ENCODE assay signal across 1 cellular context in genomic region chr15:82540055-82540983, GRCh38.
A peak's percentile ranks its signal among the peaks of the same experiment; 100 is the strongest.
TF ChIP-seq lines count a peak whose summit lies in the region.

Gene RPS17 (minus strand): TSS chr15:82540457. CDS start chr15:82540428, 29 bp downstream.

TF ChIP-seq in GM23338, 12 proteins besides CTCF, POLR2A, EP300 and RAD21:
- TF ChIP-seq, protein P1, sequence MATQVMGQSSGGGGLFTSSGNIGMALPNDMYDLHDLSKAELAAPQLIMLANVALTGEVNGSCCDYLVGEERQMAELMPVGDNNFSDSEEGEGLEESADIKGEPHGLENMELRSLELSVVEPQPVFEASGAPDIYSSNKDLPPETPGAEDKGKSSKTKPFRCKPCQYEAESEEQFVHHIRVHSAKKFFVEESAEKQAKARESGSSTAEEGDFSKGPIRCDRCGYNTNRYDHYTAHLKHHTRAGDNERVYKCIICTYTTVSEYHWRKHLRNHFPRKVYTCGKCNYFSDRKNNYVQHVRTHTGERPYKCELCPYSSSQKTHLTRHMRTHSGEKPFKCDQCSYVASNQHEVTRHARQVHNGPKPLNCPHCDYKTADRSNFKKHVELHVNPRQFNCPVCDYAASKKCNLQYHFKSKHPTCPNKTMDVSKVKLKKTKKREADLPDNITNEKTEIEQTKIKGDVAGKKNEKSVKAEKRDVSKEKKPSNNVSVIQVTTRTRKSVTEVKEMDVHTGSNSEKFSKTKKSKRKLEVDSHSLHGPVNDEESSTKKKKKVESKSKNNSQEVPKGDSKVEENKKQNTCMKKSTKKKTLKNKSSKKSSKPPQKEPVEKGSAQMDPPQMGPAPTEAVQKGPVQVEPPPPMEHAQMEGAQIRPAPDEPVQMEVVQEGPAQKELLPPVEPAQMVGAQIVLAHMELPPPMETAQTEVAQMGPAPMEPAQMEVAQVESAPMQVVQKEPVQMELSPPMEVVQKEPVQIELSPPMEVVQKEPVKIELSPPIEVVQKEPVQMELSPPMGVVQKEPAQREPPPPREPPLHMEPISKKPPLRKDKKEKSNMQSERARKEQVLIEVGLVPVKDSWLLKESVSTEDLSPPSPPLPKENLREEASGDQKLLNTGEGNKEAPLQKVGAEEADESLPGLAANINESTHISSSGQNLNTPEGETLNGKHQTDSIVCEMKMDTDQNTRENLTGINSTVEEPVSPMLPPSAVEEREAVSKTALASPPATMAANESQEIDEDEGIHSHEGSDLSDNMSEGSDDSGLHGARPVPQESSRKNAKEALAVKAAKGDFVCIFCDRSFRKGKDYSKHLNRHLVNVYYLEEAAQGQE (IDR thresholded peaks at IDR 0.05; ENCODE audit: unreplicated experiment), result peak; percentile 40
- peak; percentile 69 for TF ChIP-seq CREB1 (CRISPR knock-in tag; IDR thresholded peaks at IDR 0.05; ENCODE audit: low read depth)
- TF ChIP-seq POLR2AphosphoS5 (IDR thresholded peaks at IDR 0.05; ENCODE audit: low read depth), result peak; percentile 99
- 0 out of 2 replicates have a peak, but pooled peaks have one; percentile 17 for TF ChIP-seq NANOG (IDR thresholded peaks at IDR 0.05; ENCODE audit: borderline replicate concordance)
- TF ChIP-seq ETS1 (IDR thresholded peaks at IDR 0.05), result peak; percentile 93
- no peak for TF ChIP-seq EZH2phosphoT487 (IDR thresholded peaks at IDR 0.05; ENCODE audit: unreplicated experiment)
